1 cellular context compared by ENCODE assay signal in the genomic region with DNA sequence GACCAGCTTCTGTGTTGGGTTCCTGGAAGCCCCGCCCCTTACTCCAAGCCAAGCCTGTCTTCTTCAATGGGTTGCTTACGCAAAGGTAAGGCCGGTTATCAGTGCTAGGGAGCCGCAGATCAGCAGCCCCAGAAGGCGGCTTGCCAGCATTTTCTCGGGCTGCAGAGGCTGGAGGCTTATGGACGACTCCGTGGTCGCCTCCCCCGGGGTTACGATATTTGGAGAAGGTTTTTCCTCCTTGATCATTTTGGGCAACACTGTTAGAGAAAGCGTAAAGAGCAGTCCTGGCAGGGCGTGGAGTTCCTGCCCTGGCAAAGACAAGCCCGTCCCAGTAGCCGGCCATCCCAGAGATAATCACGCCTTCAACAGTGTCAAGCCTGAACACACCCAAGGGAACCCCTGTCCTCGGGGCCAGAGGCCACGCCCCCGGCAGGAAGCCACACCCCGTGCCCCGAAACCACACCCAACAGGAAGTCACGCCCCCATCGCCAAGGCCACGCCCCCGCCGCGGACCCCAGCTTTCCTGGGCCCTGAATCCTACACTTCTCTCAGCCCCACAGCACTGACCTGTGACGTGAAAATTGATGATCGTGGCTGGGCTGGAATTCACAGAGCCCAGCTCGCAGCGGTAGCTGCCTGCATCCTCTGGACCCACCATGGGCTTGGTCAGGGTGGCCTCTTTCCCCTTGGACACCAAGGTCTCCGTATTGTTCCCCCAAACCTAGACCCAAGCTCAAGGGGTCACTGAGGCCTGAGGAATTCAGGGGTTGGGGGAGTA.
TF ChIP-seq lines count a peak whose summit lies in the region.

No MANE protein-coding gene starts in this region.

TF ChIP-seq in K562, 482 proteins besides CTCF, POLR2A, EP300 and RAD21 (continued from another document):
- TF ChIP-seq, protein P1, sequence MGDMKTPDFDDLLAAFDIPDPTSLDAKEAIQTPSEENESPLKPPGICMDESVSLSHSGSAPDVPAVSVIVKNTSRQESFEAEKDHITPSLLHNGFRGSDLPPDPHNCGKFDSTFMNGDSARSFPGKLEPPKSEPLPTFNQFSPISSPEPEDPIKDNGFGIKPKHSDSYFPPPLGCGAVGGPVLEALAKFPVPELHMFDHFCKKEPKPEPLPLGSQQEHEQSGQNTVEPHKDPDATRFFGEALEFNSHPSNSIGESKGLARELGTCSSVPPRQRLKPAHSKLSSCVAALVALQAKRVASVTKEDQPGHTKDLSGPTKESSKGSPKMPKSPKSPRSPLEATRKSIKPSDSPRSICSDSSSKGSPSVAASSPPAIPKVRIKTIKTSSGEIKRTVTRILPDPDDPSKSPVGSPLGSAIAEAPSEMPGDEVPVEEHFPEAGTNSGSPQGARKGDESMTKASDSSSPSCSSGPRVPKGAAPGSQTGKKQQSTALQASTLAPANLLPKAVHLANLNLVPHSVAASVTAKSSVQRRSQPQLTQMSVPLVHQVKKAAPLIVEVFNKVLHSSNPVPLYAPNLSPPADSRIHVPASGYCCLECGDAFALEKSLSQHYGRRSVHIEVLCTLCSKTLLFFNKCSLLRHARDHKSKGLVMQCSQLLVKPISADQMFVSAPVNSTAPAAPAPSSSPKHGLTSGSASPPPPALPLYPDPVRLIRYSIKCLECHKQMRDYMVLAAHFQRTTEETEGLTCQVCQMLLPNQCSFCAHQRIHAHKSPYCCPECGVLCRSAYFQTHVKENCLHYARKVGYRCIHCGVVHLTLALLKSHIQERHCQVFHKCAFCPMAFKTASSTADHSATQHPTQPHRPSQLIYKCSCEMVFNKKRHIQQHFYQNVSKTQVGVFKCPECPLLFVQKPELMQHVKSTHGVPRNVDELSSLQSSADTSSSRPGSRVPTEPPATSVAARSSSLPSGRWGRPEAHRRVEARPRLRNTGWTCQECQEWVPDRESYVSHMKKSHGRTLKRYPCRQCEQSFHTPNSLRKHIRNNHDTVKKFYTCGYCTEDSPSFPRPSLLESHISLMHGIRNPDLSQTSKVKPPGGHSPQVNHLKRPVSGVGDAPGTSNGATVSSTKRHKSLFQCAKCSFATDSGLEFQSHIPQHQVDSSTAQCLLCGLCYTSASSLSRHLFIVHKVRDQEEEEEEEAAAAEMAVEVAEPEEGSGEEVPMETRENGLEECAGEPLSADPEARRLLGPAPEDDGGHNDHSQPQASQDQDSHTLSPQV (IDR thresholded peaks at IDR 0.05) = peak; percentile 26; the same call in 1 of the 2 replicates
